10 cellular contexts compared by ENCODE assay signal in the genomic region with DNA sequence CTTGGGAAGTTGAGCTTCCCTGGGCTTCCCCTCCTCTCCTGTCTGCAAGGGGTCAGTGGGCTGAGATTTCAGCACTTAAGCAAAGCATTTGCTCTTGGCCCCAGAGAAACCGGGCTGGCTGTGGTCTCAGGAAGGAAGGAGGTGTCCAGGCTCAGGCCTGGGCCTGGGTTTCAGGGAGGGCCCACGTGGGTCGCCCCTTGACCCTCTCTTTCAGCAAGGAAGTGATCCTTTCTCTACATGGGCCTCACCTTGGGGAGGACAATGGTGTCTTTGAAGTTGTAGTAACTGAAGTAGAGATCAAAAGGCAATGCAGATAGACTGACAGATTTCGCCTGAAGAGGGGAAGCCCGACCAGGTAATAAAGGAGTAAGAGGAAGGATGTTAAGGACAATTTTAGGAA. TPM values are rescaled to one million over a fixed set of nuclear protein-coding genes. Genes with fewer than 3 reads are reported as not detected.
A peak's percentile ranks its signal among the peaks of the same experiment; 100 is the strongest.
DNase-seq lines count a peak whose midpoint lies in the region; ATAC-seq and TF ChIP-seq lines count a peak whose summit lies in the region.
"Had no signal": no experiment of that assay in that cellular context is flagged by ENCODE, and none has a peak within 500 bp of the region (broad histone marks: within the 10 kb centered on the region; RNA-seq: fewer than 3 reads in every experiment).

No MANE protein-coding gene starts in this region.

- no peaks in the 10 kb centered on the region for H3K36me3 Mint-ChIP-seq in Caco-2 (ENCODE audit: insufficient read depth, unreplicated experiment)
- H3K36me3 Mint-ChIP-seq in T-cell = peaks cover 1% of the 10 kb centered on the region

- H3K27me3 Mint-ChIP-seq in Caco-2 (ENCODE audit: insufficient read depth, unreplicated experiment) (peaks cover 3% of the 10 kb centered on the region), T-cell (no peaks in the 10 kb centered on the region)

- H3K27me3 ChIP-seq in Caco-2 (replicated peaks; ENCODE audit: control insufficient read depth, insufficient read depth, low read length) (no peaks in the 10 kb centered on the region), mononuclear cell (ENCODE audit: insufficient read depth, low read length) (no peaks in the 10 kb centered on the region)

- H3K4me3 Mint-ChIP-seq in Caco-2 (ENCODE audit: unreplicated experiment) = no peak overlapping the region
- peak overlapping the region; percentile 13 to 85 (median 43) for H3K4me3 Mint-ChIP-seq in T-cell

- intact Hi-C loops in Caco-2 (cut with micrococcal nuclease; ENCODE audit: unreplicated experiment) = no loop called here

- no peak for TF ChIP-seq CTCF in Caco-2 (IDR thresholded peaks at IDR 0.05; ENCODE audit: insufficient read depth in 1 of 2, low read depth in 1 of 2, low read length in 1 of 2, severe bottlenecking in 1 of 2, unreplicated experiment in 1 of 2)

- no peaks in the 10 kb centered on the region for H3K9me3 Mint-ChIP-seq in Caco-2 (ENCODE audit: unreplicated experiment)
- H3K9me3 Mint-ChIP-seq in T-cell = no peaks in the 10 kb centered on the region

- CTCF ChIA-PET in Caco-2 (lab: Charles Lee) (interaction anchor here (3.0 kb wide), 1 partner anchor 110 kb away, joined by 9 read pairs; no protein-coding TSS in a partner anchor), T-cell (lab: Charles Lee) (interaction anchor here in 1 of 2 donors (0.8 to 1.6 kb wide), 5 partner anchors 13 to 111 kb away, joined by 3 to 6 read pairs (median 3); no protein-coding TSS in a partner anchor)

- POLR2A ChIA-PET in Caco-2 (lab: Charles Lee) (no interaction called here), T-cell (lab: Charles Lee) (interaction anchor here in 1 of 2 donors (0.8 kb wide), 1 partner anchor 15 kb away, joined by 4 read pairs; a partner anchor contains a TSS)

- H3K36me3 ChIP-seq in Caco-2 (ENCODE audit: control insufficient read depth, insufficient read depth, low read length) = no peaks in the 10 kb centered on the region

- ATAC-seq in GM19438 (IDR thresholded peaks at IDR 0.05; ENCODE audit: low read depth, unreplicated experiment) (peak; percentile 55), T-cell (replicated peaks in 1 of 4) (no peak)

- no peaks in the 10 kb centered on the region for H3K9me3 ChIP-seq in Caco-2
- no peaks in the 10 kb centered on the region for H3K9me3 ChIP-seq in mononuclear cell (ENCODE audit: low read depth, low read length)

- no TSS peak for BruUV-seq in Caco-2 (replicated peaks; lab: Mats Ljungman, UMichigan)

- peaks cover 12% of the 10 kb centered on the region for H3K4me1 ChIP-seq in Caco-2
- peaks cover 78% of the 10 kb centered on the region for H3K4me1 ChIP-seq in mononuclear cell (ENCODE audit: insufficient read depth, low read length)

- peaks cover 15% of the 10 kb centered on the region for H3K4me1 Mint-ChIP-seq in Caco-2 (ENCODE audit: low read depth, unreplicated experiment)
- H3K4me1 Mint-ChIP-seq in T-cell = peaks cover 68 to 84% (median 73%) of the 10 kb centered on the region in 3 donors

- H3K27ac Mint-ChIP-seq in Caco-2 (ENCODE audit: unreplicated experiment) = no peak overlapping the region
- peak overlapping the region; percentile 95 for H3K27ac Mint-ChIP-seq in T-cell

- H3K4me3 ChIP-seq in Caco-2 (ENCODE audit: low read depth, low read length) = no peak overlapping the region
- peak overlapping the region; percentile 12 for H3K4me3 ChIP-seq in mononuclear cell (ENCODE audit: low read length)
- H3K4me3 ChIP-seq: SK-N-MC had no signal

- peak; percentile 18 to 42 for DNase-seq in Caco-2
- DNase-seq in T-cell = no peak
- no peak for DNase-seq in NCI-H1048 (lab: John Stamatoyannopoulos, UW)
- no peak for DNase-seq in stimulated activated CD4-positive, alpha-beta T cell treated with anti-CD3 and anti-CD28 coated beads, Interleukin-2, amount 100 ng/mL, for 24 hours
- no peak for DNase-seq in T-helper 9 cell
- DNase-seq in DMS53 treated with DMSO at 0.1 percent for 48 hours (lab: John Stamatoyannopoulos, UW; ENCODE audit: unreplicated experiment) = no peak
- DNase-seq: activated gamma-delta T cell had no signal

RNA-seq across cellular contexts. Expression of a gene that starts 2.7 kb away (rescaled TPM):
- total RNA-seq in Caco-2 (2022) (0.23 and 0.51 TPM in 2 replicates), T-cell (1 to 10 TPM; 2.4 to 7.6 (median 3.1) TPM), mononuclear cell (21.6 TPM)

RNA-seq across cellular contexts. Expression of a gene that starts 15.0 kb away (rescaled TPM):
- not detected in 2 replicates for total RNA-seq in Caco-2 (2022)
- total RNA-seq in T-cell = 10 to 100 TPM; 38.8 to 85.2 (median 69.6) TPM
- 24.3 TPM for total RNA-seq in mononuclear cell

RNA-seq across cellular contexts. Expression of a gene that starts 45.8 kb away (rescaled TPM):
- total RNA-seq in Caco-2 (2022) (9.8 and 13.1 TPM in 2 replicates), T-cell (100 to 1,000 TPM; 243 to 380 (median 294) TPM), mononuclear cell (457 TPM)

Comparison
In these comparisons a context has a peak if more than half of its experiments do, and no peak if none do; other contexts are left out.
1. DNase-seq: peak in Caco-2 (2 of 2); none in T-cell (0 of 34), NCI-H1048 (single experiment), stimulated activated CD4-positive, alpha-beta T cell treated with anti-CD3 and anti-CD28 coated beads, Interleukin-2, amount 100 ng/mL, for 24 hours (0 of 2), T-helper 9 cell (single experiment) and DMS53 treated with DMSO at 0.1 percent for 48 hours (single experiment).
2. RNA of a gene that starts 15.0 kb away (total RNA-seq): 38.8 to 85.2 TPM in T-cell and 24.3 TPM in mononuclear cell (single experiment); not detected in Caco-2; every median in the first group is over 10 times any median in the second.
3. RNA of a gene that starts 45.8 kb away (total RNA-seq): 457 TPM in mononuclear cell (single experiment) and 243 to 380 TPM in T-cell; 9.8 to 13.1 TPM in Caco-2; every median in the first group is over 10 times any median in the second.